ENCODE assay signal across 1 cellular context in the genomic region with DNA sequence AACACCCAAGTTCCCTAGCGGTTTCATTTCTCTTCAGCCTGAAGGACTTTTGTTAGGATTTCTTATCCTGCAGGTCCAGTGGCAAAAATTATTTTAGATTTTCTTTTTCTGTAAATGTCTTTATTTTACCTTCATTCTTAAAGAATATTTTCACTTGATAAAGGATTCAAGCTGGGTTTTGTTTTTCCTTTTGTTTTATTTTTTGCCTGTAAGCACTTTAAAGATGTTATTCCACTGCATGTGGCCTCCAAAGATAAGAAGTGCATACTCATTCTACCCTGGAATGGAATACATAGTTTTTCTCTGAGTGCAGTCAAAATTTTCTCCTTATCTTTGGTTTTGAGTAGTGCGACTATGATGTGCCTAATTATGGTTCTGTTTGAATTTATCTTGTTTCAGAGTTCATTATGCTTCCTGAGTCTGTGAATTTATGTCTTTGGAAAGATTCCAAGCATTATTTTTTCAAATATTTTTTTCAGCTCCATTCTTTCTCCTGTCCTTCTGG.
TF ChIP-seq lines count a peak whose summit lies in the region.

No MANE protein-coding gene starts in this region.

TF ChIP-seq in K562, 482 proteins besides CTCF, POLR2A, EP300 and RAD21 (continued from another document and continues in another):
- TF ChIP-seq, protein P1, sequence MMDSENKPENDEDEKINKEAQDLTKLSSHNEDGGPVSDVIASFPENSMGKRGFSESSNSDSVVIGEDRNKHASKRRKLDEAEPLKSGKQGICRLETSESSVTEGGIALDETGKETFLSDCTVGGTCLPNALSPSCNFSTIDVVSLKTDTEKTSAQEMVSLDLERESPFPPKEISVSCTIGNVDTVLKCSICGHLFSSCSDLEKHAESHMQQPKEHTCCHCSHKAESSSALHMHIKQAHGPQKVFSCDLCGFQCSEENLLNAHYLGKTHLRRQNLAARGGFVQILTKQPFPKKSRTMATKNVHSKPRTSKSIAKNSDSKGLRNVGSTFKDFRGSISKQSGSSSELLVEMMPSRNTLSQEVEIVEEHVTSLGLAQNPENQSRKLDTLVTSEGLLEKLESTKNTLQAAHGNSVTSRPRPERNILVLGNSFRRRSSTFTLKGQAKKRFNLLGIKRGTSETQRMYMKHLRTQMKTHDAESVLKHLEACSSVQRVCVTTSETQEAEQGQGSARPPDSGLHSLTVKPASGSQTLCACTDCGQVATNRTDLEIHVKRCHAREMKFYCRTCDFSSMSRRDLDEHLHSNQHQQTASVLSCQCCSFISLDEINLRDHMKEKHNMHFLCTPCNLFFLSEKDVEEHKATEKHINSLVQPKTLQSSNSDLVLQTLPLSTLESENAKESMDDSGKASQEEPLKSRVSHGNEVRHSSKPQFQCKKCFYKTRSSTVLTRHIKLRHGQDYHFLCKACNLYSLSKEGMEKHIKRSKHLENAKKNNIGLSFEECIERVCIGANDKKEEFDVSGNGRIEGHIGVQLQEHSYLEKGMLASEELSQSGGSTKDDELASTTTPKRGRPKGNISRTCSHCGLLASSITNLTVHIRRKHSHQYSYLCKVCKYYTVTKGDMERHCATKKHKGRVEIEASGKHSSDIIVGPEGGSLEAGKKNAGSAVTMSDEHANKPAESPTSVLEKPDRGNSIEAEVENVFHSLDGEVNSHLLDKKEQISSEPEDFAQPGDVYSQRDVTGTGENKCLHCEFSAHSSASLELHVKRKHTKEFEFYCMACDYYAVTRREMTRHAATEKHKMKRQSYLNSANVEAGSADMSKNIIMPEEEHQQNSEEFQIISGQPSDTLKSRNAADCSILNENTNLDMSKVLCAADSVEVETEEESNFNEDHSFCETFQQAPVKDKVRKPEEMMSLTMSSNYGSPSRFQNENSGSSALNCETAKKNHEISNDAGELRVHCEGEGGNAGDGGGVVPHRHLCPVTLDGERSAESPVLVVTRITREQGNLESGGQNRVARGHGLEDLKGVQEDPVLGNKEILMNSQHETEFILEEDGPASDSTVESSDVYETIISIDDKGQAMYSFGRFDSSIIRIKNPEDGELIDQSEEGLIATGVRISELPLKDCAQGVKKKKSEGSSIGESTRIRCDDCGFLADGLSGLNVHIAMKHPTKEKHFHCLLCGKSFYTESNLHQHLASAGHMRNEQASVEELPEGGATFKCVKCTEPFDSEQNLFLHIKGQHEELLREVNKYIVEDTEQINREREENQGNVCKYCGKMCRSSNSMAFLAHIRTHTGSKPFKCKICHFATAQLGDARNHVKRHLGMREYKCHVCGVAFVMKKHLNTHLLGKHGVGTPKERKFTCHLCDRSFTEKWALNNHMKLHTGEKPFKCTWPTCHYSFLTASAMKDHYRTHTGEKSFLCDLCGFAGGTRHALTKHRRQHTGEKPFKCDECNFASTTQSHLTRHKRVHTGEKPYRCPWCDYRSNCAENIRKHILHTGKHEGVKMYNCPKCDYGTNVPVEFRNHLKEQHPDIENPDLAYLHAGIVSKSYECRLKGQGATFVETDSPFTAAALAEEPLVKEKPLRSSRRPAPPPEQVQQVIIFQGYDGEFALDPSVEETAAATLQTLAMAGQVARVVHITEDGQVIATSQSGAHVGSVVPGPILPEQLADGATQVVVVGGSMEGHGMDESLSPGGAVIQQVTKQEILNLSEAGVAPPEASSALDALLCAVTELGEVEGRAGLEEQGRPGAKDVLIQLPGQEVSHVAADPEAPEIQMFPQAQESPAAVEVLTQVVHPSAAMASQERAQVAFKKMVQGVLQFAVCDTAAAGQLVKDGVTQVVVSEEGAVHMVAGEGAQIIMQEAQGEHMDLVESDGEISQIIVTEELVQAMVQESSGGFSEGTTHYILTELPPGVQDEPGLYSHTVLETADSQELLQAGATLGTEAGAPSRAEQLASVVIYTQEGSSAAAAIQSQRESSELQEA (IDR thresholded peaks at IDR 0.05; ENCODE audit: low read depth), result no peak
- no peak for TF ChIP-seq NR1H2 (CRISPR knock-in tag; IDR thresholded peaks at IDR 0.05)
- TF ChIP-seq, protein P2, sequence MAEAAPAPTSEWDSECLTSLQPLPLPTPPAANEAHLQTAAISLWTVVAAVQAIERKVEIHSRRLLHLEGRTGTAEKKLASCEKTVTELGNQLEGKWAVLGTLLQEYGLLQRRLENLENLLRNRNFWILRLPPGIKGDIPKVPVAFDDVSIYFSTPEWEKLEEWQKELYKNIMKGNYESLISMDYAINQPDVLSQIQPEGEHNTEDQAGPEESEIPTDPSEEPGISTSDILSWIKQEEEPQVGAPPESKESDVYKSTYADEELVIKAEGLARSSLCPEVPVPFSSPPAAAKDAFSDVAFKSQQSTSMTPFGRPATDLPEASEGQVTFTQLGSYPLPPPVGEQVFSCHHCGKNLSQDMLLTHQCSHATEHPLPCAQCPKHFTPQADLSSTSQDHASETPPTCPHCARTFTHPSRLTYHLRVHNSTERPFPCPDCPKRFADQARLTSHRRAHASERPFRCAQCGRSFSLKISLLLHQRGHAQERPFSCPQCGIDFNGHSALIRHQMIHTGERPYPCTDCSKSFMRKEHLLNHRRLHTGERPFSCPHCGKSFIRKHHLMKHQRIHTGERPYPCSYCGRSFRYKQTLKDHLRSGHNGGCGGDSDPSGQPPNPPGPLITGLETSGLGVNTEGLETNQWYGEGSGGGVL (CRISPR knock-in tag; IDR thresholded peaks at IDR 0.05), result no peak
- peak; percentile 44 for TF ChIP-seq ASH1L (IDR thresholded peaks at IDR 0.05; ENCODE audit: borderline replicate concordance, low read depth, partially characterized antibody)
- TF ChIP-seq, protein P3, sequence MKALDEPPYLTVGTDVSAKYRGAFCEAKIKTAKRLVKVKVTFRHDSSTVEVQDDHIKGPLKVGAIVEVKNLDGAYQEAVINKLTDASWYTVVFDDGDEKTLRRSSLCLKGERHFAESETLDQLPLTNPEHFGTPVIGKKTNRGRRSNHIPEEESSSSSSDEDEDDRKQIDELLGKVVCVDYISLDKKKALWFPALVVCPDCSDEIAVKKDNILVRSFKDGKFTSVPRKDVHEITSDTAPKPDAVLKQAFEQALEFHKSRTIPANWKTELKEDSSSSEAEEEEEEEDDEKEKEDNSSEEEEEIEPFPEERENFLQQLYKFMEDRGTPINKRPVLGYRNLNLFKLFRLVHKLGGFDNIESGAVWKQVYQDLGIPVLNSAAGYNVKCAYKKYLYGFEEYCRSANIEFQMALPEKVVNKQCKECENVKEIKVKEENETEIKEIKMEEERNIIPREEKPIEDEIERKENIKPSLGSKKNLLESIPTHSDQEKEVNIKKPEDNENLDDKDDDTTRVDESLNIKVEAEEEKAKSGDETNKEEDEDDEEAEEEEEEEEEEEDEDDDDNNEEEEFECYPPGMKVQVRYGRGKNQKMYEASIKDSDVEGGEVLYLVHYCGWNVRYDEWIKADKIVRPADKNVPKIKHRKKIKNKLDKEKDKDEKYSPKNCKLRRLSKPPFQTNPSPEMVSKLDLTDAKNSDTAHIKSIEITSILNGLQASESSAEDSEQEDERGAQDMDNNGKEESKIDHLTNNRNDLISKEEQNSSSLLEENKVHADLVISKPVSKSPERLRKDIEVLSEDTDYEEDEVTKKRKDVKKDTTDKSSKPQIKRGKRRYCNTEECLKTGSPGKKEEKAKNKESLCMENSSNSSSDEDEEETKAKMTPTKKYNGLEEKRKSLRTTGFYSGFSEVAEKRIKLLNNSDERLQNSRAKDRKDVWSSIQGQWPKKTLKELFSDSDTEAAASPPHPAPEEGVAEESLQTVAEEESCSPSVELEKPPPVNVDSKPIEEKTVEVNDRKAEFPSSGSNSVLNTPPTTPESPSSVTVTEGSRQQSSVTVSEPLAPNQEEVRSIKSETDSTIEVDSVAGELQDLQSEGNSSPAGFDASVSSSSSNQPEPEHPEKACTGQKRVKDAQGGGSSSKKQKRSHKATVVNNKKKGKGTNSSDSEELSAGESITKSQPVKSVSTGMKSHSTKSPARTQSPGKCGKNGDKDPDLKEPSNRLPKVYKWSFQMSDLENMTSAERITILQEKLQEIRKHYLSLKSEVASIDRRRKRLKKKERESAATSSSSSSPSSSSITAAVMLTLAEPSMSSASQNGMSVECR (CRISPR knock-in tag; IDR thresholded peaks at IDR 0.05), result no peak
- peak; percentile 97 for TF ChIP-seq LEF1 (IDR thresholded peaks at IDR 0.05)
- 0 out of 2 replicates have a peak, but pooled peaks have one; percentile 69 for TF ChIP-seq ZNF589 (CRISPR knock-in tag; IDR thresholded peaks at IDR 0.05; ENCODE audit: low read depth)
- TF ChIP-seq CCNT2 (IDR thresholded peaks at IDR 0.05; ENCODE audit: borderline replicate concordance, extremely low read depth, insufficient read length, low read depth, low read length), result peak; percentile 94
- TF ChIP-seq PURB (CRISPR knock-in tag; IDR thresholded peaks at IDR 0.05; ENCODE audit: low read depth), result no peak
- no peak for TF ChIP-seq YBX1 (IDR thresholded peaks at IDR 0.05)
- no peak for TF ChIP-seq SREBF2 (CRISPR knock-in tag; IDR thresholded peaks at IDR 0.05)
- 0 out of 2 replicates have a peak, but pooled peaks have one; percentile 29 for TF ChIP-seq ZNF239 (CRISPR knock-in tag; IDR thresholded peaks at IDR 0.05)
- TF ChIP-seq HMG20A (CRISPR knock-in tag; conservative IDR thresholded peaks at IDR 0.05), result no peak
- no peak for TF ChIP-seq ZNF408 (CRISPR knock-in tag; IDR thresholded peaks at IDR 0.05; ENCODE audit: low read depth)
- TF ChIP-seq, protein P4, sequence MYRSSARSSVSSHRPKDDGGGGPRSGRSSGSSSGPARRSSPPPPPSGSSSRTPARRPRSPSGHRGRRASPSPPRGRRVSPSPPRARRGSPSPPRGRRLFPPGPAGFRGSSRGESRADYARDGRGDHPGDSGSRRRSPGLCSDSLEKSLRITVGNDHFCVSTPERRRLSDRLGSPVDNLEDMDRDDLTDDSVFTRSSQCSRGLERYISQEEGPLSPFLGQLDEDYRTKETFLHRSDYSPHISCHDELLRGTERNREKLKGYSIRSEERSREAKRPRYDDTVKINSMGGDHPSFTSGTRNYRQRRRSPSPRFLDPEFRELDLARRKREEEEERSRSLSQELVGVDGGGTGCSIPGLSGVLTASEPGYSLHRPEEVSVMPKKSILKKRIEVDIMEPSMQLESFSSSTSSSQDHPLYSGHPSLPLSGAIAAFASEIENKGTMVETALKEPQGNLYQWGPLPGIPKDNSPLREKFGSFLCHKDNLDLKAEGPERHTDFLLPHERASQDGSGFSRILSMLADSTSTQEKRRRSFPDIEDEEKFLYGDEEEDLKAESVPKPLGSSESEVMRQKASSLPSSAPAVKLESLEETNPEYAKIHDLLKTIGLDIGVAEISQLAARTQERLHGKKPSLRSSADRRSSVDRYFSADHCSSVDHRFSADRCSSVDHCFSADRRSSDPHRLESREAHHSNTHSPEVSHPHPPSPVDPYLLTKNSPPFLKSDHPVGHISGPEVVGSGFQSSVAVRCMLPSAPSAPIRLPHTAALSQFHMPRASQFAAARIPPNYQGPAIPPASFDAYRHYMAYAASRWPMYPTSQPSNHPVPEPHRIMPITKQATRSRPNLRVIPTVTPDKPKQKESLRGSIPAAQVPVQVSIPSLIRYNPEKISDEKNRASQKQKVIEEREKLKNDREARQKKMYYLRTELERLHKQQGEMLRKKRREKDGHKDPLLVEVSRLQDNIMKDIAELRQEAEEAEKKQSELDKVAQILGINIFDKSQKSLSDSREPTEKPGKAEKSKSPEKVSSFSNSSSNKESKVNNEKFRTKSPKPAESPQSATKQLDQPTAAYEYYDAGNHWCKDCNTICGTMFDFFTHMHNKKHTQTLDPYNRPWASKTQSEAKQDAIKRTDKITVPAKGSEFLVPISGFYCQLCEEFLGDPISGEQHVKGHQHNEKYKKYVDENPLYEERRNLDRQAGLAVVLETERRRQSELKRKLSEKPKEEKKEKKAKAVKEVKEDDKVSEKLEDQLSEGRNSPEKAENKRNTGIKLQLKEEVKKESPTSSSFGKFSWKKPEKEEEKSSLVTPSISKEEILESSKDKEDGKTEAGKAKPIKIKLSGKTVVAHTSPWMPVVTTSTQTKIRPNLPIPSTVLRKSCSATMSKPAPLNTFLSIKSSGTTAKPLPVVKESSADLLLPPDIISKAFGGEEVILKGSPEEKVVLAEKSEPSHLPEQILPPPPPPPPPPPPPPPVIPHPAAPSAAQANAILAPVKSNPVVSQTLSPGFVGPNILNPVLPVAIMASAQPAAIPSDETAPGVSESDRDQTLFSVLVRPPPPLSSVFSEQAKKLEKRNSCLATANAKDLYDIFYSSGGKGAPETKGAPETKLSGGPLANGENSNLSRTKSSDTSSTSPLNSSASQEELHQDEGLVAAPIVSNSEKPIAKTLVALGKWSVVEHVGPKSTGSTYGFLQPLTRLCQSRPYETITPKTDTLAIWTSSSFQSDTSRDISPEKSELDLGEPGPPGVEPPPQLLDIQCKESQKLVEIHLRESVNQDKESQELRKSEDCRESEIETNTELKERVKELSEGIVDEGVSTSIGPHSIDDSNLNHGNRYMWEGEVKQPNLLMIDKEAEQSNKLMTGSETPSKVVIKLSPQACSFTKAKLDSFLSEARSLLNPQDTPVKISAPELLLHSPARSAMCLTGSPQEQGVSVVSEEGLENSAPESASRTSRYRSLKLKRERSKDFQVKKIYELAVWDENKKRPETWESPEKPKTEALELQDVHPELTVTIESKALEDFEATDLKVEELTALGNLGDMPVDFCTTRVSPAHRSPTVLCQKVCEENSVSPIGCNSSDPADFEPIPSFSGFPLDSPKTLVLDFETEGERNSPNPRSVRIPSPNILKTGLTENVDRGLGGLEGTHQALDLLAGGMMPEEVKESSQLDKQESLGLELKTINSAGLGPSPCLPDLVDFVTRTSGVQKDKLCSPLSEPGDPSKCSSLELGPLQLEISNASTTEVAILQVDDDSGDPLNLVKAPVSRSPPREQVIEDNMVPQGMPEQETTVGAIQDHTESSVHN (IDR thresholded peaks at IDR 0.05; ENCODE audit: borderline replicate concordance in 1 of 2, low read depth in 1 of 2), result peak; percentile 70 to 72; a peak in 2 of 4 replicates
- TF ChIP-seq SRSF7 (optimal IDR thresholded peaks at IDR 0.05; ENCODE audit: low read depth, low read length), result no peak
- TF ChIP-seq, protein P5, sequence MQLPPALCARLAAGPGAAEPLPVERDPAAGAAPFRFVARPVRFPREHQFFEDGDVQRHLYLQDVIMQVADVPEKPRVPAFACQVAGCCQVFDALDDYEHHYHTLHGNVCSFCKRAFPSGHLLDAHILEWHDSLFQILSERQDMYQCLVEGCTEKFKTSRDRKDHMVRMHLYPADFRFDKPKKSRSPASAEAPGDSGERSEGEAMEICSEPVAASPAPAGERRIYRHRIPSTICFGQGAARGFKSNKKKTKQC (CRISPR knock-in tag; IDR thresholded peaks at IDR 0.05), result no peak
- TF ChIP-seq CAMTA2 (CRISPR knock-in tag; conservative IDR thresholded peaks at IDR 0.05), result no peak
- TF ChIP-seq MAFG (tag; conservative IDR thresholded peaks at IDR 0.05), result peak; percentile 98
- TF ChIP-seq CSDE1 (IDR thresholded peaks at IDR 0.05), result no peak
- peak; percentile 49; the same call in 1 of the 2 replicates for TF ChIP-seq GTF2E2 (tag; IDR thresholded peaks at IDR 0.05)
- TF ChIP-seq FOSL1 (tag; conservative IDR thresholded peaks at IDR 0.05), result peak; percentile 90
- TF ChIP-seq RBM34 (IDR thresholded peaks at IDR 0.05; ENCODE audit: borderline replicate concordance, insufficient read depth, low read length), result no peak
- TF ChIP-seq SRSF9 (IDR thresholded peaks at IDR 0.05; ENCODE audit: borderline replicate concordance, low read depth, low read length), result no peak
